ENCODE assay signal across 9 cellular contexts in genomic region chr2:7020939-7021470, GRCh38.
"Had no signal": no experiment of that assay in that cellular context is flagged by ENCODE, and none has a peak within 500 bp of the region (broad histone marks: within the 10 kb centered on the region; RNA-seq: fewer than 3 reads in every experiment).

No MANE protein-coding gene starts in this region.

- H3K27ac Mint-ChIP-seq: natural killer cell had no signal

- ATAC-seq: activated CD4-positive, CD25-positive, alpha-beta regulatory T cell treated with anti-CD3 and anti-CD28 coated beads, Interleukin-2, amount 50 U/mL, for 24 hours; left colon; mucosa of descending colon; natural killer cell had no signal

- H3K27ac ChIP-seq: esophagus muscularis mucosa, transverse colon had no signal

- H3K36me3 Mint-ChIP-seq: natural killer cell had no signal

- DNase-seq: activated effector memory CD4-positive, alpha-beta T cell treated with Interleukin-2 at 50 U/mL for 16 hours; cerebellar nuclear complex; glutamatergic neuron; left colon; mucosa of descending colon; natural killer cell; transverse colon had no signal

- H3K4me1 Mint-ChIP-seq: natural killer cell had no signal

- H3K4me3 Mint-ChIP-seq: natural killer cell had no signal

- H3K4me3 ChIP-seq: esophagus muscularis mucosa, mucosa of descending colon, transverse colon had no signal

- H3K9me3 Mint-ChIP-seq: natural killer cell had no signal
